7 cellular contexts compared by ENCODE assay signal in genomic region chr3:9946112-9947024, GRCh38. TPM values are rescaled to one million over a fixed set of nuclear protein-coding genes. Genes with fewer than 3 reads are reported as not detected.
DNase-seq lines count a peak whose midpoint lies in the region; FAIRE-seq and TF ChIP-seq lines count a peak whose summit lies in the region.

No MANE protein-coding gene starts in this region.

- no peak for FAIRE-seq in small intestine (lab: Jason Lieb, UNC)

- DNase-seq in GM20000 (ENCODE audit: low spot score) (peak; percentile 87), NCI-H1694 (lab: John Stamatoyannopoulos, UW) (peak; percentile 19), inferior parietal cortex (ENCODE audit: extremely low spot score) (peak; percentile 74), small intestine (peak; percentile 91), NCI-H510A (lab: John Stamatoyannopoulos, UW) (no peak)
- peak; percentile 76 for DNase-seq in activated CD4-positive, CD25-positive, alpha-beta regulatory T cell treated with anti-CD3 and anti-CD28 coated beads, Interleukin-2, amount 50 U/mL, for 72 hours
- peak; percentile 84 for DNase-seq in central memory CD4-positive, alpha-beta T cell

- 6 to 18% (median 16%) methylated on average over 80 to 90 of the region's 90 CpGs for WGBS in small intestine, 3 donors

- peak overlapping the region; percentile 9 to 48 for H3K4me3 ChIP-seq in small intestine (ENCODE audit: low read depth in 1 of 2, low read length in 2 of 2)

- H3K27me3 ChIP-seq in small intestine (ENCODE audit: control insufficient read depth in 2 of 2, insufficient read depth in 2 of 2, low read length in 2 of 2) = no peaks in the 10 kb centered on the region

- H3K27ac ChIP-seq in small intestine (ENCODE audit: low read depth in 1 of 2, low read length in 1 of 2) = peak overlapping the region; percentile 34 to 74

- no peaks in the 10 kb centered on the region for H3K4me1 ChIP-seq in small intestine (ENCODE audit: control insufficient read depth in 2 of 2, insufficient read depth in 1 of 2, low read depth in 1 of 2, low read length in 1 of 2)

- H3K36me3 ChIP-seq in small intestine (ENCODE audit: control insufficient read depth in 2 of 2, insufficient read depth in 2 of 2, low read length in 2 of 2) = peaks cover 0 to 4% of the 10 kb centered on the region in 2 donors

- H3K9me3 ChIP-seq in small intestine (ENCODE audit: control insufficient read depth, low read depth) = no peaks in the 10 kb centered on the region

- TF ChIP-seq CTCF in GM20000 (IDR thresholded peaks at IDR 0.05; ENCODE audit: extremely low read depth, missing control alignments) = peak; percentile 47

RNA-seq across cellular contexts. Expression of gene PRRT3, which starts 5.8 kb away (rescaled TPM):
- polyA plus RNA-seq in small intestine = under 1 TPM; 0.45 to 0.84 (median 0.81) TPM

RNA-seq across cellular contexts. Expression of gene CRELD1, which starts 12.7 kb away (rescaled TPM):
- 10 to 100 TPM; 16.2 to 34.3 (median 30.0) TPM for polyA plus RNA-seq in small intestine

RNA-seq across cellular contexts. Expression of gene IL17RC, which starts 29.5 kb away (rescaled TPM):
- polyA plus RNA-seq in small intestine = 10 to 100 TPM; 35.7 to 96.2 (median 45.0) TPM

RNA-seq across cellular contexts. Expression of gene EMC3, which starts 40.3 kb away (rescaled TPM):
- polyA plus RNA-seq in small intestine = 10 to 100 TPM; 21.9 to 74.6 (median 27.5) TPM

RNA-seq across cellular contexts. Expression of gene IL17RE, which starts 43.7 kb away (rescaled TPM):
- 10 to 100 TPM; 31.3 to 59.3 (median 41.4) TPM for polyA plus RNA-seq in small intestine
